ENCODE assay signal across 17 cellular contexts in the genomic region with DNA sequence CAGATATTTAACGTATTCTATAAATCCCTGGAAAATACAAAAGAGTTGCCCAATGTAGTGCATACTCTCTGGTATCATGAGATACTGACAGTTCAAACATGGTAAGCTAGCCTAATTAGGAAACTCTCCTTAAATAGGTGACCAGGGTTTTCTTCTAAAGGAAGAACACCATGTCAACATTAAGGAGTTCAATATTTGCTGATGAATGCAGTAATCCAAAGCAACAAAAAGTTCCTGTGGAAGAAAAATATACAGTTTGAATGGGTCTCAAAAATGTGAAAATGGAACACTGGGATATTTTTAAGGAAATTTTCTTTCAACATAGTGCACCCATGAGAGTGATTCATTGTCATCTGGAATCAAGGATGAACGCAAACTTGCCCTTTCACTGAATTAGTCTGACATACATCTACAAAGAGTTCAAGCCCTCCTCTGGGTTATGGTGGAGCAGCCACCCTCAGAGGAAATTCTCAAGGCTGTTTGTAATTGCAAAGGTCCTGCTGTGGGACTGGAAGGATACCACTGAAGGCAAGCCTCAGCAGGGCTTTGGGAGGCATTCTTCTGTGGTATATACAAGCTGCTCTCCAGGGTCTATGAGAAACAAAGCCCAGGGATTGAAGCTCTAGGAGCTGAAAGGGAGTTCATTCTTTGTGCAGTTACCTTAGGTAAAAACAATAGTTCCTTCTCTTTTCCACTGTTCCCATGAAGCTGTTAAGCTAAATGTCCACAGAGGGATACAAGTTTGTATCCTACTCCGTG.
DNase-seq lines count a peak whose midpoint lies in the region; TF ChIP-seq lines count a peak whose summit lies in the region.
"Had no signal": no experiment of that assay in that cellular context is flagged by ENCODE, and none has a peak within 500 bp of the region (broad histone marks: within the 10 kb centered on the region; RNA-seq: fewer than 3 reads in every experiment).

No MANE protein-coding gene starts in this region.

- H3K4me3 Mint-ChIP-seq in osteocyte (ENCODE audit: unreplicated experiment), result no peak overlapping the region

- DNase-seq in EH (ENCODE audit: low read depth) (peak; percentile 21), UCSD-AML1 (lab: John Stamatoyannopoulos, UW; ENCODE audit: unreplicated experiment) (peak; percentile 8), fibroblast of mammary gland (ENCODE audit: low read depth) (peak; percentile 51), osteocyte (ENCODE audit: extremely low spot score, unreplicated experiment) (no peak), mesendoderm (no peak), NOMO-1 (lab: John Stamatoyannopoulos, UW; ENCODE audit: unreplicated experiment in 2 of 2) (no peak), NCI-H510A (lab: John Stamatoyannopoulos, UW) (no peak)
- DNase-seq in activated CD4-positive, alpha-beta T cell treated with anti-CD3 and anti-CD28 coated beads for 1 hour, result no peak
- DNase-seq: AML-193, Caco-2, GF-D8, MM.1S, NCI-H1930, NCI-H2171, NCI-H446 treated with DMSO at 0.1 percent for 48 hours, NCI-H82 had no signal

- H3K56ac ChIP-seq in mesendoderm (ENCODE audit: low read length), result no peak overlapping the region

- H3K4me3 ChIP-seq in fibroblast of mammary gland (ENCODE audit: control insufficient read depth, low read depth, low read length) (no peak overlapping the region), mesendoderm (ENCODE audit: low read length) (no peak overlapping the region)

- no CpG with 5 or more reads among the region's 3 CpGs for WGBS in mesendoderm (ENCODE audit: extremely low coverage, insufficient coverage, low lambda C conversion rate)

- no peaks in the 10 kb centered on the region for H3K79me2 ChIP-seq in mesendoderm (ENCODE audit: control insufficient read depth, insufficient read depth, low read length)

- H2BK5ac ChIP-seq in mesendoderm (ENCODE audit: low read length), result no peak overlapping the region

- no peak overlapping the region for H2BK15ac ChIP-seq in mesendoderm (replicated peaks; ENCODE audit: low read depth)

- H4K5ac ChIP-seq in mesendoderm (ENCODE audit: low read length), result no peak overlapping the region

- H3K4ac ChIP-seq in mesendoderm (ENCODE audit: low read depth, low read length), result no peak overlapping the region

- no peaks in the 10 kb centered on the region for H3K36me3 ChIP-seq in mesendoderm (ENCODE audit: control insufficient read depth, insufficient read depth, low read length)

- H3K79me1 ChIP-seq in mesendoderm (ENCODE audit: low read length), result no peaks in the 10 kb centered on the region

- H3K9me3 Mint-ChIP-seq in osteocyte (ENCODE audit: unreplicated experiment), result no peaks in the 10 kb centered on the region

- no peaks in the 10 kb centered on the region for H3K27me3 Mint-ChIP-seq in osteocyte (ENCODE audit: unreplicated experiment)

- H3K27ac Mint-ChIP-seq in osteocyte (ENCODE audit: unreplicated experiment), result peak overlapping the region; percentile 32

- H3K18ac ChIP-seq in mesendoderm (ENCODE audit: low read length), result no peak overlapping the region

- H4K8ac ChIP-seq in mesendoderm (ENCODE audit: low read depth, low read length), result no peak overlapping the region

- TF ChIP-seq CTCF in fibroblast of mammary gland (conservative IDR thresholded peaks at IDR 0.05; ENCODE audit: control insufficient read depth, insufficient read depth, low read depth, low read length) (no peak), osteocyte (IDR thresholded peaks at IDR 0.05) (no peak)

- H3K23ac ChIP-seq in mesendoderm (ENCODE audit: low read length), result no peak overlapping the region

- no peaks in the 10 kb centered on the region for H3K36me3 Mint-ChIP-seq in osteocyte (ENCODE audit: unreplicated experiment)

- no peak overlapping the region for H3K4me2 ChIP-seq in mesendoderm (ENCODE audit: low read length)
- H3K4me2 ChIP-seq: KMS-11 had no signal

- no peak overlapping the region for H2BK120ac ChIP-seq in mesendoderm (ENCODE audit: low read depth, low read length)

- H3K27me3 ChIP-seq in mesendoderm (ENCODE audit: insufficient read depth, low read length, poor library complexity), result no peaks in the 10 kb centered on the region

- H3K9ac ChIP-seq in mesendoderm (ENCODE audit: low read length), result no peak overlapping the region
- H3K9ac ChIP-seq: KMS-11 had no signal

- H3K27ac ChIP-seq in mesendoderm (ENCODE audit: low read depth, low read length), result no peak overlapping the region
- H3K27ac ChIP-seq: KMS-11 had no signal

- H3K4me1 ChIP-seq in mesendoderm (ENCODE audit: control insufficient read depth, low read depth, low read length), result no peaks in the 10 kb centered on the region
- H3K4me1 ChIP-seq: Caco-2 had no signal

- peaks cover 24% of the 10 kb centered on the region for H3K4me1 Mint-ChIP-seq in osteocyte (ENCODE audit: unreplicated experiment)

- no peak overlapping the region for H2AK5ac ChIP-seq in mesendoderm (ENCODE audit: low read length)

Comparison
In these comparisons a context has a peak if more than half of its experiments do, and no peak if none do; other contexts are left out.
1. DNase-seq: peak in EH (single experiment), UCSD-AML1 (single experiment) and fibroblast of mammary gland (single experiment); none in osteocyte (single experiment), activated CD4-positive, alpha-beta T cell treated with anti-CD3 and anti-CD28 coated beads for 1 hour (single experiment), mesendoderm (single experiment), NOMO-1 (0 of 2) and NCI-H510A (single experiment).